ENCODE assay signal across 8 cellular contexts in the genomic region with DNA sequence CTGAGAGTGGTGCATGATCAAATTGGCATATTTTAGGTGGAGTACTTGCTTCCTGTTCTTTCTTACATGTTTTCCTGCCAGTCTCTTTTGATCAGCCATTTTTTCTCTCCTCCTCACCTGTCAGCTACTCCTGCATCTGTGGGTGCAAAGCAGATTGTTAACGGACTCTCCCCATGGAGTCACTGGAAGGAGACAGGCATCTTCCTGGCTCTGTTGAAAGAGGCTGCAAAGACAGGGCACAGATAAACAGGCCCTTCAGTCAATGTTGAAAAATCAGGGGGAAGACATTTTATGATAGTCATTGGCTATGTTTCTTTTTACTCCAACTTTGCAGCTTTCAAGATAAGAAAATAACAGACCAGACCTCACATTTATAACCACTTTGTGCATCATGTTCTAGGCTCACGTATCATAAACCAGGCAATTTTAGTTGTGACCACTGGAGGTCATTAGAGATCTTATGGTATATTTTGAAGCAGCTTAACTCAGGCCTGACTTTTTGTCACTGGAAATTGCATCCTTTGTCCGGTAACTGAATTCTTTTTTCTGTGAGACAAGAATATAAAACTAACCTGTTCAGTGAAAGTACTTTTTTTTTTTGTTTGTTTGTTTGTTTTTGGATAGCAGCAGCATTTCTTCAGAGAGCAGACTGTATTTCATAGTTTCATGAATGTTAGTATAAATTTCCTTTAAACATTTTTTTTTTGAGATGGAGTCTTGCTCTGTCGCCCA. TPM values are rescaled to one million over a fixed set of nuclear protein-coding genes. Genes with fewer than 3 reads are reported as not detected.
DNase-seq lines count a peak whose midpoint lies in the region; ATAC-seq and TF ChIP-seq lines count a peak whose summit lies in the region.

No MANE protein-coding gene starts in this region.

- H2BK12ac ChIP-seq in mesenchymal stem cell (ENCODE audit: low read length in 2 of 2), result no peak overlapping the region

- H3K4me2 ChIP-seq in HCT116 (ENCODE audit: low read length) (no peak overlapping the region), MM.1S (ENCODE audit: low read depth, low read length) (no peak overlapping the region), mesenchymal stem cell (ENCODE audit: low read length, poor library complexity, severe bottlenecking) (no peak overlapping the region)

- H3K27ac ChIP-seq in HCT116 (ENCODE audit: low read depth, low read length) (no peak overlapping the region), MM.1S (ENCODE audit: low read length) (no peak overlapping the region), mesenchymal stem cell (ENCODE audit: low read length, poor library complexity, severe bottlenecking) (no peak overlapping the region)

- no peak overlapping the region for H3K4me3 ChIP-seq in HCT116 (replicated peaks in 1 of 2; ENCODE audit: low read depth in 1 of 2, low read length in 2 of 2)
- no peak overlapping the region for H3K4me3 ChIP-seq in MM.1S (ENCODE audit: low read length)
- no peak overlapping the region for H3K4me3 ChIP-seq in mesenchymal stem cell (ENCODE audit: insufficient read depth in 1 of 2, low read depth in 1 of 2, low read length in 2 of 2)
- no peak overlapping the region for H3K4me3 ChIP-seq in MG63

- CTCF ChIA-PET in HCT116 (lab: Charles Lee), result interaction anchor here (0.8 to 3.8 kb wide), 6 partner anchors 10 to 554 kb away, joined by 3 to 35 read pairs (median 4); no protein-coding TSS in a partner anchor

- peak; percentile 52 to 60 for ATAC-seq in activated T-cell treated with anti-CD3 and anti-CD28 coated beads, Interleukin-2, amount 50 U/mL, for 72 hours (replicated peaks in 1 of 2)
- ATAC-seq in HCT116, result peak; percentile 45

- H3K4ac ChIP-seq in mesenchymal stem cell (ENCODE audit: low read depth in 1 of 2, low read length in 2 of 2), result no peak overlapping the region

- no peak overlapping the region for H3K4me3 Mint-ChIP-seq in activated T-cell treated with anti-CD3 and anti-CD28 coated beads, Interleukin-2, amount 50 U/mL, for 72 hours

- H3K9ac ChIP-seq in HCT116 (ENCODE audit: low read length) (0 out of 2 replicates have a peak overlapping the region, but pooled peaks have one; percentile 11), MM.1S (ENCODE audit: low read length) (no peak overlapping the region), mesenchymal stem cell (ENCODE audit: low read length) (peak overlapping the region; percentile 61)

- no peak overlapping the region for H3K14ac ChIP-seq in mesenchymal stem cell (ENCODE audit: low read length in 2 of 2)

- RAD21 ChIA-PET in HCT116 (lab: Charles Lee; ENCODE audit: low non-redundant PET in 1 of 2, low total read pairs in 2 of 2, uncharacterized antibody in 2 of 2, unreplicated experiment in 2 of 2), result interaction anchor here (0.7 to 1.1 kb wide), 2 partner anchors 546 to 549 kb away, joined by 3 read pairs; no protein-coding TSS in a partner anchor

- H2BK120ac ChIP-seq in mesenchymal stem cell (ENCODE audit: low read depth, low read length), result no peak overlapping the region

- H3K4me1 Mint-ChIP-seq in activated T-cell treated with anti-CD3 and anti-CD28 coated beads, Interleukin-2, amount 50 U/mL, for 72 hours (ENCODE audit: low read depth), result peaks cover 41% of the 10 kb centered on the region

- no peaks in the 10 kb centered on the region for H3K27me3 Mint-ChIP-seq in activated T-cell treated with anti-CD3 and anti-CD28 coated beads, Interleukin-2, amount 50 U/mL, for 72 hours (ENCODE audit: low read depth)

- H2AFZ ChIP-seq in HCT116 (ENCODE audit: low read depth, low read length, poor library complexity, severe bottlenecking) (peak overlapping the region; percentile 95), MM.1S (ENCODE audit: low read length) (no peak overlapping the region), mesenchymal stem cell (ENCODE audit: low read depth, low read length) (no peak overlapping the region)

- H2BK15ac ChIP-seq in mesenchymal stem cell (ENCODE audit: low read depth, poor library complexity, severe bottlenecking), result no peak overlapping the region

- no peaks in the 10 kb centered on the region for H3K79me1 ChIP-seq in mesenchymal stem cell (replicated peaks; ENCODE audit: low read length, poor library complexity, severe bottlenecking)

- TF ChIP-seq RAD21 in HCT116 (IDR thresholded peaks at IDR 0.05; ENCODE audit: low read depth), result peak; percentile 88

- H3K36me3 ChIP-seq in HCT116 (ENCODE audit: control insufficient read depth in 1 of 2, insufficient read depth in 2 of 2, low read length in 2 of 2) (no peaks in the 10 kb centered on the region), MM.1S (replicated peaks; ENCODE audit: insufficient read depth, low read length) (no peaks in the 10 kb centered on the region), mesenchymal stem cell (ENCODE audit: control insufficient read depth in 1 of 2, insufficient read depth in 2 of 2, low read depth in 1 of 2, low read length in 2 of 2) (no peaks in the 10 kb centered on the region), MG63 (no peaks in the 10 kb centered on the region)

- WGBS in mesenchymal stem cell, result 38% methylated on average over 3 of the region's 4 CpGs

- no peak overlapping the region for H3K18ac ChIP-seq in mesenchymal stem cell (ENCODE audit: low read depth in 1 of 2, low read length in 2 of 2)

- POLR2A ChIA-PET in HCT116 (lab: Charles Lee), result no interaction called here

- TF ChIP-seq CTCF in HCT116 (IDR thresholded peaks at IDR 0.05 in 2 of 3, conservative IDR thresholded peaks at IDR 0.05 in 1 of 3; ENCODE audit: borderline replicate concordance in 1 of 3, insufficient read depth in 1 of 3, low read depth in 2 of 3, low read length in 2 of 3), result peak; percentile 61 to 76 (median 73)
- TF ChIP-seq CTCF in MM.1S (IDR thresholded peaks at IDR 0.05; ENCODE audit: low read length), result peak; percentile 66

- H4K8ac ChIP-seq in mesenchymal stem cell (ENCODE audit: low read length), result no peak overlapping the region

- H3K4me1 ChIP-seq in HCT116 (ENCODE audit: control insufficient read depth in 1 of 2, insufficient read depth in 2 of 2, low read length in 2 of 2) (peaks cover 28 to 44% of the 10 kb centered on the region in 2 experiments), MM.1S (ENCODE audit: low read length) (0 out of 2 replicates have a peak, but pooled peaks cover 4% of the 10 kb centered on the region), mesenchymal stem cell (ENCODE audit: control insufficient read depth, insufficient read depth, low read depth, low read length) (peaks cover 5% of the 10 kb centered on the region)

- H3K23ac ChIP-seq in mesenchymal stem cell (ENCODE audit: low read length in 2 of 2), result no peak overlapping the region

- no peaks in the 10 kb centered on the region for H3K9me2 ChIP-seq in HCT116 (ENCODE audit: insufficient read depth)
- H3K9me2 ChIP-seq in MM.1S (replicated peaks; ENCODE audit: insufficient read depth, low read length), result no peaks in the 10 kb centered on the region

- H4K20me1 ChIP-seq in HCT116 (ENCODE audit: insufficient read depth), result no peaks in the 10 kb centered on the region
- no peaks in the 10 kb centered on the region for H4K20me1 ChIP-seq in MM.1S (ENCODE audit: insufficient read depth, low read length)

- no peak overlapping the region for H2AK5ac ChIP-seq in mesenchymal stem cell (ENCODE audit: low read length, severe bottlenecking)

- no TSS peak for BruUV-seq in HCT116 (replicated peaks; lab: Mats Ljungman, UMichigan)

- H3K27ac Mint-ChIP-seq in activated T-cell treated with anti-CD3 and anti-CD28 coated beads, Interleukin-2, amount 50 U/mL, for 72 hours, result no peak overlapping the region

- no peak overlapping the region for H4K91ac ChIP-seq in mesenchymal stem cell (ENCODE audit: low read length)

- H2BK5ac ChIP-seq in mesenchymal stem cell (ENCODE audit: low read depth, low read length, poor library complexity, severe bottlenecking), result no peak overlapping the region

- no peaks in the 10 kb centered on the region for H3K36me3 Mint-ChIP-seq in activated T-cell treated with anti-CD3 and anti-CD28 coated beads, Interleukin-2, amount 50 U/mL, for 72 hours (ENCODE audit: insufficient read depth in 2 of 2)

- no peaks in the 10 kb centered on the region for H3K27me3 ChIP-seq in HCT116 (ENCODE audit: insufficient read depth, low read length)
- no peaks in the 10 kb centered on the region for H3K27me3 ChIP-seq in MM.1S (replicated peaks; ENCODE audit: insufficient read depth, low read length)
- H3K27me3 ChIP-seq in mesenchymal stem cell (ENCODE audit: control insufficient read depth in 1 of 2, insufficient read depth in 1 of 2, low read length in 2 of 2), result no peaks in the 10 kb centered on the region
- no peaks in the 10 kb centered on the region for H3K27me3 ChIP-seq in MG63

- H3K79me2 ChIP-seq in HCT116 (ENCODE audit: insufficient read depth, low read length) (no peaks in the 10 kb centered on the region), MM.1S (ENCODE audit: low read length) (no peaks in the 10 kb centered on the region)

- H3K9me3 ChIP-seq in HCT116 (ENCODE audit: control insufficient read depth in 1 of 2, insufficient read depth in 1 of 2, low read depth in 1 of 2, low read length in 2 of 2) (no peaks in the 10 kb centered on the region), MM.1S (replicated peaks; ENCODE audit: insufficient read depth, low read length) (no peaks in the 10 kb centered on the region), mesenchymal stem cell (ENCODE audit: control insufficient read depth, low read length) (no peaks in the 10 kb centered on the region), MG63 (no peaks in the 10 kb centered on the region)

- TF ChIP-seq POLR2A in HCT116 (IDR thresholded peaks at IDR 0.05; ENCODE audit: borderline replicate concordance, extremely low read depth, insufficient read depth, insufficient read length), result no peak

- H3F3A ChIP-seq in MM.1S (ENCODE audit: insufficient read depth, low read length), result no peaks in the 10 kb centered on the region

- DNase-seq in activated T-cell treated with anti-CD3 and anti-CD28 coated beads, Interleukin-2, amount 50 U/mL, for 72 hours, result peak in 1 of 2 donors; percentile 15
- DNase-seq in activated T-cell treated with anti-CD3 and anti-CD28 coated beads, Interleukin-2, amount 50 U/mL, for 48 hours, result no peak
- peak; percentile 56 for DNase-seq in HCT116 (ENCODE audit: low read depth, low spot score)
- peak; percentile 71 for DNase-seq in MM.1S
- DNase-seq in RKO (ENCODE audit: low spot score), result peak; percentile 88
- peak; percentile 62 to 71 for DNase-seq in dermis microvascular lymphatic vessel endothelial cell (ENCODE audit: low read depth in 2 of 2)
- peak; percentile 81 for DNase-seq in mesenchymal stem cell
- DNase-seq in MG63, result no peak

- no peaks in the 10 kb centered on the region for H3K9me3 Mint-ChIP-seq in activated T-cell treated with anti-CD3 and anti-CD28 coated beads, Interleukin-2, amount 50 U/mL, for 72 hours

- intact Hi-C loops in HCT116 (cut with micrococcal nuclease), result loop anchor here (1.0 to 5.0 kb wide), 3 partner anchors 293 to 548 kb away; no protein-coding TSS in a partner anchor

RNA-seq across cellular contexts. Expression of a gene that starts 20.1 kb away (rescaled TPM):
- not detected for total RNA-seq in activated T-cell treated with anti-CD3 and anti-CD28 coated beads, Interleukin-2, amount 50 U/mL, for 72 hours
- total RNA-seq in HCT116 (2021; ENCODE audit: unreplicated experiment) (not detected), dermis microvascular lymphatic vessel endothelial cell (under 0.01 TPM in 1 of 2 replicates, not detected in the other)
- 0.02 and 0.10 TPM in 2 replicates for polyA plus RNA-seq in HCT116 (2012)
- not detected for polyA plus RNA-seq in mesenchymal stem cell (2013, experiment 1 of 2)
- not detected for polyA plus RNA-seq in mesenchymal stem cell (2013, experiment 2 of 2)
- total RNA-seq in MG63 (2014; rRNA removed; shearing (Covaris generic); ENCODE audit: low replicate concordance), result not detected in 2 replicates

RNA-seq across cellular contexts. Expression of a gene that starts 42.4 kb away (rescaled TPM):
- total RNA-seq in activated T-cell treated with anti-CD3 and anti-CD28 coated beads, Interleukin-2, amount 50 U/mL, for 72 hours, result 10 to 100 TPM; 41.2 to 41.9 TPM
- total RNA-seq in HCT116 (2021; ENCODE audit: unreplicated experiment) (12.0 TPM), dermis microvascular lymphatic vessel endothelial cell (18.0 TPM in 2 replicates)
- 7.7 and 12.7 TPM in 2 replicates for polyA plus RNA-seq in HCT116 (2012)
- polyA plus RNA-seq in mesenchymal stem cell (2013, experiment 1 of 2), result 12.3 TPM
- polyA plus RNA-seq in mesenchymal stem cell (2013, experiment 2 of 2), result 11.5 TPM
- total RNA-seq in MG63 (2014; rRNA removed; shearing (Covaris generic); ENCODE audit: low replicate concordance), result 15.3 and 30.8 TPM in 2 replicates

Comparison
In these comparisons a context has a peak if more than half of its experiments do, and no peak if none do; other contexts are left out.
1. DNase-seq: peak in HCT116 (single experiment), MM.1S (single experiment), RKO (single experiment), dermis microvascular lymphatic vessel endothelial cell (2 of 2) and mesenchymal stem cell (single experiment); none in activated T-cell treated with anti-CD3 and anti-CD28 coated beads, Interleukin-2, amount 50 U/mL, for 48 hours (0 of 2) and MG63 (single experiment).